In the genomic region with DNA sequence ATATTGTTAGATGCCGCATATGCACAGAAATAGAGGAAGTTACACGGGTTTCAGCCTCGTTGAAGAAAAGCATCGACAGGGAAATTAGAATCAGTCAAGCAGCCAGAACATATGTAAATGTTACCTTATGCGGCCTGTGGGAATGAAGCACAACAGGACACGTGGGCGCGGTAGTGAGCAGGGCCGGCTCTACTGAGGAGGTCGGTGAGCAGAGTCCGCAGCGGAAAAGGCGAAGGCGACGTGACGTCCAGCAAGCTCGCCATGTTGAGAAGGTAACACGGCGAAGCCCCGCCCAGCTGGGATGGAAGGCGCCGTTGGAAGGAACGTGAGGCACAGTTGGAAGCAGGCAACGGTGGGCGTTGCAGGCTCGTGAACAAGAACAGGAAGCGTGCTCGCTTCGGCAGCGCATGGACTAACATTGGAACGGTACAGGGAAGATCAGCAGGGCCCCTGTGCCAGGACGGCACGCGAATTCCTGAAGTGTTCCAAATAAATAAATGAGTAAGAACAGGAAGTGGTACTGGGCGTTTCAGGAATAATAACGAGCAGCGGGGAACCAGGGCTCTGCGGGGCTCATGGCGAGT, we compare ENCODE assay signal across 21 cellular contexts. TPM values are rescaled to one million over a fixed set of nuclear protein-coding genes. Genes with fewer than 3 reads are reported as not detected.
DNase-seq lines count a peak whose midpoint lies in the region; ATAC-seq, FAIRE-seq and TF ChIP-seq lines count a peak whose summit lies in the region.
"Had no signal": no experiment of that assay in that cellular context is flagged by ENCODE, and none has a peak within 500 bp of the region (broad histone marks: within the 10 kb centered on the region; RNA-seq: fewer than 3 reads in every experiment).

No MANE protein-coding gene starts in this region.

- intact Hi-C loops in kidney (cut with DNase I) = no loop called here

- H3K9me3 ChIP-seq in kidney (ENCODE audit: control insufficient read depth in 1 of 2, low read length in 2 of 2) = no peaks in the 10 kb centered on the region
- H3K9me3 ChIP-seq: vagina had no signal

- H3K9ac ChIP-seq in kidney (ENCODE audit: low read length in 2 of 2) = no peak overlapping the region

- H3K27ac ChIP-seq in C4-2B (peak overlapping the region; percentile 51), kidney (ENCODE audit: low read depth in 2 of 2, low read length in 2 of 2) (no peak overlapping the region)
- H3K27ac ChIP-seq: foreskin keratinocyte, vagina had no signal

- in situ Hi-C loops in astrocyte of the spinal cord (cut with HindIII; ENCODE audit: low sequenced_read_pairs) = no loop called here

- no peak for FAIRE-seq in kidney (lab: Jason Lieb, UNC)

- no peaks in the 10 kb centered on the region for H3K4me1 ChIP-seq in kidney (ENCODE audit: control insufficient read depth in 1 of 2, insufficient read depth in 1 of 2, low read depth in 1 of 2, low read length in 2 of 2)
- H3K4me1 ChIP-seq: foreskin keratinocyte, vagina had no signal

- no peak for TF ChIP-seq CTCF in C4-2B (conservative IDR thresholded peaks at IDR 0.05)
- no peak for TF ChIP-seq CTCF in astrocyte of the spinal cord (IDR thresholded peaks at IDR 0.05; ENCODE audit: low read depth, low read length)
- no peak for TF ChIP-seq CTCF in kidney (IDR thresholded peaks at IDR 0.05; ENCODE audit: borderline replicate concordance, extremely low read depth, insufficient read depth)

- DNase-seq in NCI-H510A treated with DMSO at 0.1 percent for 48 hours (lab: John Stamatoyannopoulos, UW) = peak; percentile 71
- DNase-seq in astrocyte of the spinal cord (ENCODE audit: low read depth, low spot score) = peak; percentile 68
- DNase-seq in kidney = peak; percentile 72
- DNase-seq in NCI-H128 (lab: John Stamatoyannopoulos, UW; ENCODE audit: unreplicated experiment) = no peak
- DNase-seq in UCSD-AML1 (lab: John Stamatoyannopoulos, UW; ENCODE audit: unreplicated experiment) = no peak
- DNase-seq in NCI-H524 treated with DMSO at 0.1 percent for 48 hours (lab: John Stamatoyannopoulos, UW) = no peak
- DNase-seq: activated CD8-positive, alpha-beta T cell treated with anti-CD3 and anti-CD28 coated beads for 36 hours; activated T-cell treated with anti-CD3 and anti-CD28 coated beads, Interleukin-2, amount 50 U/mL, for 48 hours; caudate nucleus; CD8-positive, alpha-beta memory T cell; foreskin keratinocyte; hypothalamus; KG1; NCI-H1092 treated with DMSO at 0.1 percent for 48 hours; occipital lobe; stimulated activated naive CD8-positive, alpha-beta T cell treated with anti-CD3 and anti-CD28 coated beads, Interleukin-15, amount 100 ng/mL, for 72 hours had no signal

- H3K4me3 ChIP-seq in astrocyte of the spinal cord (ENCODE audit: low read depth, low read length) (peak overlapping the region; percentile 1), kidney (ENCODE audit: low read length in 2 of 2) (no peak overlapping the region)
- H3K4me3 ChIP-seq: vagina had no signal

- ATAC-seq in GM21390 (IDR thresholded peaks at IDR 0.05; ENCODE audit: unreplicated experiment) = no peak
- ATAC-seq: activated CD8-positive, alpha-beta T cell treated with anti-CD3 and anti-CD28 coated beads for 36 hours; foreskin keratinocyte; left lobe of liver; right cardiac atrium; stimulated activated naive CD8-positive, alpha-beta T cell treated with anti-CD3 and anti-CD28 coated beads, Interleukin-15, amount 100 ng/mL, for 72 hours had no signal

- H3K36me3 ChIP-seq in kidney (ENCODE audit: control insufficient read depth in 1 of 2, insufficient read depth in 2 of 2, low read length in 2 of 2) = no peaks in the 10 kb centered on the region
- H3K36me3 ChIP-seq: vagina had no signal

RNA-seq across cellular contexts. Expression of a gene that starts 54.6 kb away (rescaled TPM):
- total RNA-seq in kidney = 1.5 TPM
- polyA plus RNA-seq in kidney (ENCODE audit: insufficient read depth, low read depth, low replicate concordance) = not detected
- total RNA-seq: activated CD8-positive, alpha-beta T cell treated with anti-CD3 and anti-CD28 coated beads for 36 hours; CD8-positive, alpha-beta memory T cell; foreskin keratinocyte; left lobe of liver; right cardiac atrium; vagina had no signal
- polyA plus RNA-seq: CD8-positive, alpha-beta memory T cell; foreskin keratinocyte; right cardiac atrium had no signal

Comparison
In these comparisons a context has a peak if more than half of its experiments do, and no peak if none do; other contexts are left out.
1. DNase-seq: peak in NCI-H510A treated with DMSO at 0.1 percent for 48 hours (single experiment), astrocyte of the spinal cord (single experiment) and kidney (single experiment); none in NCI-H128 (single experiment), UCSD-AML1 (single experiment) and NCI-H524 treated with DMSO at 0.1 percent for 48 hours (single experiment).